15 cellular contexts compared by ENCODE assay signal in the genomic region with DNA sequence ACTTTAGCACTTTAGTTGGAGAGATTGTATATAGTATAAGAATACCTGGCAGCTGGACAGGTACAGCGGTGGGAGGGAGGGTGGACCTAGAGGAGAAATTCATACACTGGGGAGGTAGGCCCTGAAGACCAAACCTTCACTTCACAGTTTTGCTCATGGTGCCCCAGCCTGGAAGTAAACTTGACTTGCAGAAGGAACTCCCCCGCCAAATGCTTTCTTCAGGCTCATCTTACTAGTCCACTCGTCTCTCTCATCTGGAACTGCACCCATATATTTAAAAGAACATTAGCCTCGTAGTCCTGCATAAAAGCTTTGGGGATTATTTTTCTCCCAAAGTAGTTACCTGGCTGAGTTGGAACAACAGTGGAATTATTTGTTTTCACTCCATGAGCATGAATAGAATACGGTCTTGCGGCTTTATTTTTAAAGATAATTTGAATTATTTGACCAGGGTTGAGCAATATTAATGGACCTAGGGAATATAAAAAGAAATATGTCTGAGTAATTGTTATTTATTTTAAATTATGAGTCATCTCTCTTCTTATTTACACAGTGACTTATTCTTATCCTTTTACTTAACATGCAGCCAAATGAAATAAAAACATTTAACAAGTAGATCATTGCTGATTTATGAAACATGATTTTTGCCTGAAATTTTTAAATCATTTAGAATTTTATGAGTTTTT. TPM values are rescaled to one million over a fixed set of nuclear protein-coding genes. Genes with fewer than 3 reads are reported as not detected.
A peak's percentile ranks its signal among the peaks of the same experiment; 100 is the strongest.
DNase-seq lines count a peak whose midpoint lies in the region; ATAC-seq, FAIRE-seq and TF ChIP-seq lines count a peak whose summit lies in the region.
"Had no signal": no experiment of that assay in that cellular context is flagged by ENCODE, and none has a peak within 500 bp of the region (broad histone marks: within the 10 kb centered on the region; RNA-seq: fewer than 3 reads in every experiment).

No MANE protein-coding gene starts in this region.

- peak overlapping the region; percentile 89 for H3K4me2 ChIP-seq in DOHH2 (ENCODE audit: low read length)
- H3K4me2 ChIP-seq: hepatocyte had no signal

- no peaks in the 10 kb centered on the region for H4K20me1 ChIP-seq in DOHH2 (ENCODE audit: control insufficient read depth, insufficient read depth, low read depth, low read length)

- H3K4me3 ChIP-seq in DOHH2 (ENCODE audit: low read length) (peak overlapping the region; percentile 64; the same call in 1 of the 2 replicates), H7 (ENCODE audit: insufficient read depth, low read depth, low read length) (no peak overlapping the region), BE2C (ENCODE audit: low read depth, low read length) (no peak overlapping the region)
- H3K4me3 ChIP-seq: hepatocyte, SJCRH30, spleen had no signal

- no peak for TF ChIP-seq CTCF in DOHH2 (IDR thresholded peaks at IDR 0.05; ENCODE audit: low read depth, low read length, poor library complexity, severe bottlenecking)
- TF ChIP-seq CTCF in osteocyte (IDR thresholded peaks at IDR 0.05), result no peak
- no peak for TF ChIP-seq CTCF in BE2C (IDR thresholded peaks at IDR 0.05; ENCODE audit: low read depth, low read length)
- no peak for TF ChIP-seq CTCF in WTC11 (IDR thresholded peaks at IDR 0.05)

- ATAC-seq in WTC11, result no peak

- peak; percentile 59 for DNase-seq in NCI-H460 (ENCODE audit: extremely low read depth, low read depth)
- DNase-seq in osteocyte (ENCODE audit: extremely low spot score, unreplicated experiment), result no peak
- no peak for DNase-seq in H7
- DNase-seq in BE2C, result no peak
- no peak for DNase-seq in posterior cingulate gyrus
- no peak for DNase-seq in WTC11 (ENCODE audit: low spot score)
- DNase-seq: activated CD4-positive, CD25-positive, alpha-beta regulatory T cell treated with anti-CD3 and anti-CD28 coated beads, Interleukin-2, amount 50 U/mL, for 72 hours; COR-L47; SJCRH30; spleen had no signal

- peak overlapping the region; percentile 3 for H3K4me3 Mint-ChIP-seq in osteocyte (ENCODE audit: unreplicated experiment)
- no peak overlapping the region for H3K4me3 Mint-ChIP-seq in WTC11
- H3K4me3 Mint-ChIP-seq: dendritic cell treated with granulocyte-macrophage colony-stimulating factor and Interleukin-4, amounts not matched to agents 40 ng/mL and 50 ng/mL, for 4 days had no signal

- peak overlapping the region; percentile 75 for H3K27ac ChIP-seq in DOHH2 (ENCODE audit: low read depth, low read length)
- H3K27ac ChIP-seq: SJCRH30 had no signal

- FAIRE-seq in endometrium (lab: Jason Lieb, UNC), result peak; percentile 46

- peaks cover 88% of the 10 kb centered on the region for H3K4me1 ChIP-seq in DOHH2 (ENCODE audit: control insufficient read depth, low read length)
- no peaks in the 10 kb centered on the region for H3K4me1 ChIP-seq in BE2C
- H3K4me1 ChIP-seq: SJCRH30 had no signal

- intact Hi-C loops in posterior cingulate gyrus (cut with DNase I), result no loop called here

- H3K9me3 Mint-ChIP-seq in osteocyte (ENCODE audit: unreplicated experiment) (no peaks in the 10 kb centered on the region), WTC11 (no peaks in the 10 kb centered on the region)
- H3K9me3 Mint-ChIP-seq: activated T-helper 2 cell treated with anti-CD3 and anti-CD28 coated beads, Interferon-gamma antibody, Interleukin-2, Interleukin-4, amounts not matched to agents 10 μg/mL and 5 μg/mL and 100 μg/mL, durations not matched to agents 14 hours and 24 hours and 36 hours; dendritic cell treated with granulocyte-macrophage colony-stimulating factor and Interleukin-4, amounts not matched to agents 40 ng/mL and 50 ng/mL, for 4 days had no signal

- no peaks in the 10 kb centered on the region for H3K36me3 ChIP-seq in DOHH2 (ENCODE audit: control insufficient read depth, low read length)
- no peaks in the 10 kb centered on the region for H3K36me3 ChIP-seq in H7 (replicated peaks; ENCODE audit: control insufficient read depth, insufficient read depth, low read length)
- no peaks in the 10 kb centered on the region for H3K36me3 ChIP-seq in BE2C
- H3K36me3 ChIP-seq: SJCRH30, spleen had no signal

- CTCF ChIA-PET in WTC11 (lab: Charles Lee), result no interaction called here

- POLR2A ChIA-PET in WTC11 (lab: Charles Lee), result no interaction called here

- H3K27me3 Mint-ChIP-seq in osteocyte (ENCODE audit: unreplicated experiment) (no peaks in the 10 kb centered on the region), WTC11 (ENCODE audit: low read depth) (peaks cover 50% of the 10 kb centered on the region)

- H3K9me3 ChIP-seq in DOHH2 (ENCODE audit: control insufficient read depth, insufficient read depth, low read length), result no peaks in the 10 kb centered on the region
- no peaks in the 10 kb centered on the region for H3K9me3 ChIP-seq in BE2C
- H3K9me3 ChIP-seq: SJCRH30, spleen had no signal

- H3K27ac Mint-ChIP-seq in osteocyte (ENCODE audit: unreplicated experiment) (peak overlapping the region; percentile 82), WTC11 (no peak overlapping the region)
- H3K27ac Mint-ChIP-seq: dendritic cell treated with granulocyte-macrophage colony-stimulating factor and Interleukin-4, amounts not matched to agents 40 ng/mL and 50 ng/mL, for 4 days had no signal

- peaks cover 14% of the 10 kb centered on the region for H3F3A ChIP-seq in DOHH2 (ENCODE audit: control insufficient read depth, insufficient read depth)

- H3K27me3 ChIP-seq in DOHH2 (ENCODE audit: control insufficient read depth, low read length) (no peaks in the 10 kb centered on the region), H7 (ENCODE audit: control insufficient read depth, insufficient read depth, low read length) (no peaks in the 10 kb centered on the region; the same call in 1 of the 2 replicates), BE2C (no peaks in the 10 kb centered on the region)
- H3K27me3 ChIP-seq: hepatocyte, SJCRH30, spleen had no signal

- H3K4me1 Mint-ChIP-seq in osteocyte (ENCODE audit: unreplicated experiment) (peaks cover 49% of the 10 kb centered on the region), WTC11 (peaks cover 55% of the 10 kb centered on the region)

- H3K79me2 ChIP-seq in DOHH2 (ENCODE audit: control insufficient read depth, low read length), result no peaks in the 10 kb centered on the region
- H3K79me2 ChIP-seq: hepatocyte had no signal

- no peaks in the 10 kb centered on the region for H3K9me2 ChIP-seq in DOHH2 (replicated peaks; ENCODE audit: control insufficient read depth, low read length)

- no peaks in the 10 kb centered on the region for H3K36me3 Mint-ChIP-seq in osteocyte (ENCODE audit: unreplicated experiment)
- no peaks in the 10 kb centered on the region for H3K36me3 Mint-ChIP-seq in WTC11

TF ChIP-seq in WTC11, 78 proteins besides CTCF, POLR2A, EP300 and RAD21 (continues in another document):
- TF ChIP-seq, protein P1, sequence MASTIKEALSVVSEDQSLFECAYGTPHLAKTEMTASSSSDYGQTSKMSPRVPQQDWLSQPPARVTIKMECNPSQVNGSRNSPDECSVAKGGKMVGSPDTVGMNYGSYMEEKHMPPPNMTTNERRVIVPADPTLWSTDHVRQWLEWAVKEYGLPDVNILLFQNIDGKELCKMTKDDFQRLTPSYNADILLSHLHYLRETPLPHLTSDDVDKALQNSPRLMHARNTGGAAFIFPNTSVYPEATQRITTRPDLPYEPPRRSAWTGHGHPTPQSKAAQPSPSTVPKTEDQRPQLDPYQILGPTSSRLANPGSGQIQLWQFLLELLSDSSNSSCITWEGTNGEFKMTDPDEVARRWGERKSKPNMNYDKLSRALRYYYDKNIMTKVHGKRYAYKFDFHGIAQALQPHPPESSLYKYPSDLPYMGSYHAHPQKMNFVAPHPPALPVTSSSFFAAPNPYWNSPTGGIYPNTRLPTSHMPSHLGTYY (CRISPR knock-in tag; IDR thresholded peaks at IDR 0.05), result no peak
- TF ChIP-seq ZNF232 (CRISPR knock-in tag; IDR thresholded peaks at IDR 0.05) (no peak), NFE2L1 (CRISPR knock-in tag; IDR thresholded peaks at IDR 0.05) (no peak), ELF4 (CRISPR knock-in tag; IDR thresholded peaks at IDR 0.05; ENCODE audit: low read depth) (no peak)
- TF ChIP-seq, protein P2, sequence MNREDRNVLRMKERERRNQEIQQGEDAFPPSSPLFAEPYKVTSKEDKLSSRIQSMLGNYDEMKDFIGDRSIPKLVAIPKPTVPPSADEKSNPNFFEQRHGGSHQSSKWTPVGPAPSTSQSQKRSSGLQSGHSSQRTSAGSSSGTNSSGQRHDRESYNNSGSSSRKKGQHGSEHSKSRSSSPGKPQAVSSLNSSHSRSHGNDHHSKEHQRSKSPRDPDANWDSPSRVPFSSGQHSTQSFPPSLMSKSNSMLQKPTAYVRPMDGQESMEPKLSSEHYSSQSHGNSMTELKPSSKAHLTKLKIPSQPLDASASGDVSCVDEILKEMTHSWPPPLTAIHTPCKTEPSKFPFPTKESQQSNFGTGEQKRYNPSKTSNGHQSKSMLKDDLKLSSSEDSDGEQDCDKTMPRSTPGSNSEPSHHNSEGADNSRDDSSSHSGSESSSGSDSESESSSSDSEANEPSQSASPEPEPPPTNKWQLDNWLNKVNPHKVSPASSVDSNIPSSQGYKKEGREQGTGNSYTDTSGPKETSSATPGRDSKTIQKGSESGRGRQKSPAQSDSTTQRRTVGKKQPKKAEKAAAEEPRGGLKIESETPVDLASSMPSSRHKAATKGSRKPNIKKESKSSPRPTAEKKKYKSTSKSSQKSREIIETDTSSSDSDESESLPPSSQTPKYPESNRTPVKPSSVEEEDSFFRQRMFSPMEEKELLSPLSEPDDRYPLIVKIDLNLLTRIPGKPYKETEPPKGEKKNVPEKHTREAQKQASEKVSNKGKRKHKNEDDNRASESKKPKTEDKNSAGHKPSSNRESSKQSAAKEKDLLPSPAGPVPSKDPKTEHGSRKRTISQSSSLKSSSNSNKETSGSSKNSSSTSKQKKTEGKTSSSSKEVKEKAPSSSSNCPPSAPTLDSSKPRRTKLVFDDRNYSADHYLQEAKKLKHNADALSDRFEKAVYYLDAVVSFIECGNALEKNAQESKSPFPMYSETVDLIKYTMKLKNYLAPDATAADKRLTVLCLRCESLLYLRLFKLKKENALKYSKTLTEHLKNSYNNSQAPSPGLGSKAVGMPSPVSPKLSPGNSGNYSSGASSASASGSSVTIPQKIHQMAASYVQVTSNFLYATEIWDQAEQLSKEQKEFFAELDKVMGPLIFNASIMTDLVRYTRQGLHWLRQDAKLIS (CRISPR knock-in tag; IDR thresholded peaks at IDR 0.05; ENCODE audit: borderline replicate concordance), result no peak

RNA-seq across cellular contexts. Expression of a gene that starts 25.5 kb away (rescaled TPM):
- 6.2 TPM in 2 replicates for total RNA-seq in NCI-H460 (2014; rRNA removed; shearing (Covaris generic))
- polyA plus RNA-seq in NCI-H460 (2014; cell fraction: nucleus; rRNA removed), result 0.48 and 1.7 TPM in 2 replicates
- 0.32 TPM in 1 of 2 replicates, not detected in the other for total RNA-seq in osteocyte
- 0.21 and 0.59 TPM in 2 replicates for total RNA-seq in H7 (2014; rRNA removed; shearing (Covaris generic))
- polyA plus RNA-seq in BE2C (2012; ENCODE audit: insufficient read depth, insufficient read length, low read depth), result not detected
- total RNA-seq in WTC11 (2021), result 1.1 to 1.9 TPM (median 1.5 TPM) in 3 replicates
- total RNA-seq: activated T-helper 2 cell treated with anti-CD3 and anti-CD28 coated beads, Interferon-gamma antibody, Interleukin-2, Interleukin-4, amounts not matched to agents 10 μg/mL and 5 μg/mL and 100 μg/mL, durations not matched to agents 14 hours and 24 hours and 36 hours; SJCRH30 had no signal
